Comparison of ENCODE assay signal across 18 cellular contexts in the genomic region with DNA sequence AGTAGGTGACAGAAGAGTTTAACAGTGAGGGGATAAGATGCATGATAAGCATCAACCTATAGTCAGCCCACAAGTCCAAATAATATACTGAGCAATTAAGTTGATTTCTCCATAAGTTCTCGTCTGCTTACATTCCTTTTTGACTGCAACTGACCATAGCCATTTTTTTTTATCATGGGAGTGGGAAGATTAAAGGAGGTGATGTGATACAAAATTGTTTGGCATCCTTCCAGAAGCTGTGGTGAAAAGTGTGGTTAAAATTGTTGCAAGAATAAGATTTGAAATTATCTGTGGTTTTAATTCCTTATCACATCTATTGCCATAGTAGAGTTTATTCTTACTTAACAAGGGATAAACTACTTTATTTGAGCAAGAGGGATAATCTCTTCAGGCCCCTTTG. TPM values are rescaled to one million over a fixed set of nuclear protein-coding genes. Genes with fewer than 3 reads are reported as not detected.
A peak's percentile ranks its signal among the peaks of the same experiment; 100 is the strongest.
DNase-seq lines count a peak whose midpoint lies in the region; ATAC-seq, FAIRE-seq and TF ChIP-seq lines count a peak whose summit lies in the region.
"Had no signal": no experiment of that assay in that cellular context is flagged by ENCODE, and none has a peak within 500 bp of the region (broad histone marks: within the 10 kb centered on the region; RNA-seq: fewer than 3 reads in every experiment).

No MANE protein-coding gene starts in this region.

- FAIRE-seq in GM18507 (lab: Jason Lieb, UNC) = peak; percentile 58
- FAIRE-seq: kidney had no signal

- H3K27ac ChIP-seq in VCaP = peak overlapping the region; percentile 64
- H3K27ac ChIP-seq: coronary artery, heart right ventricle, upper lobe of left lung, WERI-Rb-1 had no signal

- ATAC-seq in HG03196 (IDR thresholded peaks at IDR 0.05; ENCODE audit: unreplicated experiment) = no peak
- no peak for ATAC-seq in HG02759 (IDR thresholded peaks at IDR 0.05; ENCODE audit: unreplicated experiment)
- ATAC-seq in HG03520 (IDR thresholded peaks at IDR 0.05; ENCODE audit: unreplicated experiment) = no peak
- ATAC-seq: heart right ventricle had no signal

- H3K4me3 ChIP-seq in fibroblast of pulmonary artery (replicated peaks; ENCODE audit: low read depth, low read length) = no peak overlapping the region
- H3K4me3 ChIP-seq: coronary artery, heart right ventricle, MG63, upper lobe of left lung had no signal

- TF ChIP-seq CTCF in VCaP (conservative IDR thresholded peaks at IDR 0.05) = no peak
- TF ChIP-seq CTCF in fibroblast of pulmonary artery (IDR thresholded peaks at IDR 0.05; ENCODE audit: low read length, missing control alignments) = no peak

- DNase-seq in A172 (ENCODE audit: low spot score) = peak; percentile 0
- no peak for DNase-seq in GM18507 (ENCODE audit: extremely low spot score, insufficient read length, low read depth)
- peak; percentile 69 for DNase-seq in fibroblast of pulmonary artery (ENCODE audit: low read depth)
- no peak for DNase-seq in stimulated activated CD8-positive, alpha-beta memory T cell treated with anti-CD3 and anti-CD28 coated beads, Interleukin-4, amount 100 ng/mL, for 48 hours
- DNase-seq: activated CD8-positive, alpha-beta memory T cell treated with anti-CD3 and anti-CD28 coated beads for 24 hours; amygdala; heart right ventricle; kidney; MG63; NCI-H2081; NCI-H82; upper lobe of left lung; WERI-Rb-1 had no signal

RNA-seq across cellular contexts. Expression of gene LIN52, which starts 50.6 kb away (rescaled TPM):
- 7.2 and 7.6 TPM in 2 replicates for total RNA-seq in A172 (2014; rRNA removed; shearing (Covaris generic))

RNA-seq across cellular contexts. Expression of gene ALDH6A1, which starts 51.1 kb away (rescaled TPM):
- total RNA-seq in A172 (2014; rRNA removed; shearing (Covaris generic)) = 5.0 and 5.2 TPM in 2 replicates

Comparison
In these comparisons a context has a peak if more than half of its experiments do, and no peak if none do; other contexts are left out.
1. DNase-seq: peak in A172 (single experiment) and fibroblast of pulmonary artery (single experiment); none in GM18507 (single experiment) and stimulated activated CD8-positive, alpha-beta memory T cell treated with anti-CD3 and anti-CD28 coated beads, Interleukin-4, amount 100 ng/mL, for 48 hours (single experiment).